In the genomic region with DNA sequence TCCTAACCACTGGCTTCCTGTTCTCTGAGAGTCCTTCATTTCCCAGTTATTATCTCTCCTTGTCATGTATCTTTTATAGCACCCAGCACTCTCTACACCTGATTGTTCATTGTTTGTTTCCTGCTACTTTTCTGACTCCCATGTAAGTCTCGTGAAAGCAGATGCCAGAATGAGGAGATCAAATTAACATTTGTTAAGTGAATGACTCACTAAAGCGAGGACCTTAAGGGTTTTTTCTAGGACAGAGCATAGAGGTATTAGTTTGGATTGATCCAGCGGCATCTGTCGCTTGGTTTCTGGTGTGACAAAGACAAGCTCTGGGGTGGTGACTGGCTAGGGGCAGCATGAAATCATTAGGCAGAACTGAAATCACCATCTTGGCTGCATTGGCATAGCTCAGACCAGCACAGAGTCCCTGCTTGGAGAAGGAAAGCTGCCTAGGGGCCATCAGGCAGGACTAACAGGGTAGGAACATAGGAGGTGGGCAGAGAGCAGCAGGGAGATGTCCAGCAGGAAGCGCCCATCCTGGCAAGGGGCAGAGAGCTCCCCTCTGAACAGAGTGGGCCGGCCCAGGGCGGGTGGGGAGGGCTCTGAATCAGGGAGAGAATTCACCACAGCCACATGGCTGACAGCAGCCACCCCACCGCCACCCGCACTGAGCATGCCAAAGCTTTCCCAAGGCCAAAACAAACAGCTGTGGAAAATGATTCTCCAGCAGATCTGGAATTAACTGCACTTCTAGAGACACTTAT, we compare ENCODE assay signal across 9 cellular contexts.
DNase-seq lines count a peak whose midpoint lies in the region; ATAC-seq, FAIRE-seq and TF ChIP-seq lines count a peak whose summit lies in the region.
"Had no signal": no experiment of that assay in that cellular context is flagged by ENCODE, and none has a peak within 500 bp of the region (broad histone marks: within the 10 kb centered on the region; RNA-seq: fewer than 3 reads in every experiment).

No MANE protein-coding gene starts in this region.

- TF ChIP-seq CTCF in endothelial cell of umbilical vein (IDR thresholded peaks at IDR 0.05; ENCODE audit: extremely low read depth in 1 of 2, insufficient read depth in 1 of 2, low read depth in 1 of 2, low read length in 2 of 2): no peak
- no peak for TF ChIP-seq CTCF in gastrocnemius medialis (IDR thresholded peaks at IDR 0.05 in 4 of 5, conservative IDR thresholded peaks at IDR 0.05 in 1 of 5)

- H3K27ac ChIP-seq in endothelial cell of umbilical vein (ENCODE audit: insufficient read depth, low read depth, low read length): no peak overlapping the region
- peak overlapping the region; percentile 86 to 95 (median 90) for H3K27ac ChIP-seq in gastrocnemius medialis
- H3K27ac ChIP-seq: 22Rv1 had no signal

- H3K9me3 ChIP-seq in endothelial cell of umbilical vein (replicated peaks; ENCODE audit: control insufficient read depth, insufficient read depth, low read length) (no peaks in the 10 kb centered on the region), gastrocnemius medialis (no peaks in the 10 kb centered on the region)

- H3K36me3 ChIP-seq in endothelial cell of umbilical vein (ENCODE audit: control insufficient read depth in 2 of 2, extremely low read depth in 1 of 2, insufficient read depth in 2 of 2, low read length in 2 of 2): no peaks in the 10 kb centered on the region
- H3K36me3 ChIP-seq in gastrocnemius medialis: no peaks in the 10 kb centered on the region

- intact Hi-C loops in endothelial cell of umbilical vein (cut with micrococcal nuclease) (no loop called here), gastrocnemius medialis (cut with DNase I; ENCODE audit: low total_unique reads) (loop anchor here (1.0 to 10.0 kb wide), 3 partner anchors 54 to 99 kb away; no protein-coding TSS in a partner anchor)

- no peak for FAIRE-seq in endothelial cell of umbilical vein (lab: Jason Lieb, UNC)

- H3K9me1 ChIP-seq in endothelial cell of umbilical vein (replicated peaks; ENCODE audit: control insufficient read depth, extremely low read depth, insufficient read depth, low read length): no peaks in the 10 kb centered on the region

- ATAC-seq in gastrocnemius medialis (peak; percentile 74 to 76), GM19023 (IDR thresholded peaks at IDR 0.05; ENCODE audit: unreplicated experiment) (no peak), HG02840 (IDR thresholded peaks at IDR 0.05; ENCODE audit: low FRiP score, unreplicated experiment) (no peak)

- H2AFZ ChIP-seq in endothelial cell of umbilical vein (ENCODE audit: low read depth, low read length): no peak overlapping the region

- POLR2A ChIA-PET in endothelial cell of umbilical vein (lab: Charles Lee): no interaction called here

- DNase-seq in NCI-H1105 treated with DMSO at 0.1 percent for 48 hours (lab: John Stamatoyannopoulos, UW) (peak; percentile 43), NCI-H1105 (lab: John Stamatoyannopoulos, UW) (no peak), NCI-H69 (lab: John Stamatoyannopoulos, UW) (peak; percentile 94), endothelial cell of umbilical vein (ENCODE audit: low read depth, low spot score) (peak; percentile 14), gastrocnemius medialis (peak; percentile 48 to 67)
- no peak for DNase-seq in stimulated activated CD4-positive, alpha-beta T cell treated with anti-CD3 and anti-CD28 coated beads, Interleukin-4, amount 100 ng/mL, for 4 hours

- BruUV-seq in endothelial cell of umbilical vein (replicated peaks; lab: Mats Ljungman, UMichigan): no TSS peak

- H4K20me1 ChIP-seq in endothelial cell of umbilical vein (replicated peaks; ENCODE audit: control insufficient read depth, extremely low read depth, insufficient read depth, low read length): no peaks in the 10 kb centered on the region

- H3K27me3 ChIP-seq in endothelial cell of umbilical vein (ENCODE audit: control insufficient read depth in 2 of 2, insufficient read depth in 2 of 2, low read length in 2 of 2) (peaks cover 0 to 4% of the 10 kb centered on the region in 2 experiments), gastrocnemius medialis (no peaks in the 10 kb centered on the region)

- H3K4me1 ChIP-seq in endothelial cell of umbilical vein (ENCODE audit: control insufficient read depth, extremely low read depth, insufficient read depth, low read length): no peaks in the 10 kb centered on the region
- peaks cover 28 to 47% of the 10 kb centered on the region in 2 donors for H3K4me1 ChIP-seq in gastrocnemius medialis

- TF ChIP-seq POLR2A in endothelial cell of umbilical vein (IDR thresholded peaks at IDR 0.05; ENCODE audit: low read depth, low read length) (no peak), gastrocnemius medialis (IDR thresholded peaks at IDR 0.05) (no peak)

- no peak overlapping the region for H3K9ac ChIP-seq in endothelial cell of umbilical vein (replicated peaks; ENCODE audit: extremely low read depth, insufficient read depth, low read length)

- in situ Hi-C loops in gastrocnemius medialis (cut with MboI; ENCODE audit: low sequenced_read_pairs in 4 of 4): no loop called here

- CTCF ChIA-PET in endothelial cell of umbilical vein (lab: Charles Lee): no interaction called here

- H3K4me2 ChIP-seq in endothelial cell of umbilical vein (ENCODE audit: insufficient read depth, low read length): no peak overlapping the region

- H3K4me3 ChIP-seq in endothelial cell of umbilical vein (replicated peaks in 1 of 3; ENCODE audit: insufficient read depth in 1 of 3, low read depth in 1 of 3, low read length in 3 of 3) (no peak overlapping the region), gastrocnemius medialis (peak overlapping the region; percentile 19 to 52 (median 42))

- dilution Hi-C loops in endothelial cell of umbilical vein (cut with MboI; ENCODE audit: extremely low pct_ligation_motif_present, low sequenced_read_pairs): no loop called here

- H3K79me2 ChIP-seq in endothelial cell of umbilical vein (ENCODE audit: control insufficient read depth, insufficient read depth, low read length): no peaks in the 10 kb centered on the region

TF ChIP-seq in endothelial cell of umbilical vein, 7 proteins besides CTCF, POLR2A, EP300 and RAD21:
- TF ChIP-seq EZH2 (IDR thresholded peaks at IDR 0.05; ENCODE audit: borderline replicate concordance, low read depth, low read length, severe bottlenecking) (no peak), FOS (IDR thresholded peaks at IDR 0.05; ENCODE audit: borderline replicate concordance, insufficient read depth, low read length) (no peak), GATA2 (IDR thresholded peaks at IDR 0.05; ENCODE audit: insufficient read depth, insufficient read length, low read depth, low read length) (no peak), JUN (IDR thresholded peaks at IDR 0.05; ENCODE audit: borderline replicate concordance, insufficient read depth, insufficient read length, low read depth) (no peak), MYC (IDR thresholded peaks at IDR 0.05; ENCODE audit: low read depth, low read length) (no peak), POLR2AphosphoS5 (IDR thresholded peaks at IDR 0.05; ENCODE audit: insufficient read depth, low read depth, low read length) (no peak)
- TF ChIP-seq, protein P1, sequence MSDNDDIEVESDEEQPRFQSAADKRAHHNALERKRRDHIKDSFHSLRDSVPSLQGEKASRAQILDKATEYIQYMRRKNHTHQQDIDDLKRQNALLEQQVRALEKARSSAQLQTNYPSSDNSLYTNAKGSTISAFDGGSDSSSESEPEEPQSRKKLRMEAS (IDR thresholded peaks at IDR 0.05; ENCODE audit: insufficient read depth, insufficient read length): no peak

Comparison
In these comparisons a context has a peak if more than half of its experiments do, and no peak if none do; other contexts are left out.
1. DNase-seq: peak in NCI-H1105 treated with DMSO at 0.1 percent for 48 hours (single experiment), NCI-H69 (single experiment), endothelial cell of umbilical vein (single experiment) and gastrocnemius medialis (2 of 2); none in NCI-H1105 (single experiment) and stimulated activated CD4-positive, alpha-beta T cell treated with anti-CD3 and anti-CD28 coated beads, Interleukin-4, amount 100 ng/mL, for 4 hours (0 of 2).
2. H3K4me3 ChIP-seq: peak in gastrocnemius medialis (4 of 4); none in endothelial cell of umbilical vein (0 of 3).
3. ATAC-seq: peak in gastrocnemius medialis (2 of 2); none in GM19023 (single experiment) and HG02840 (single experiment).